ENCODE assay signal across 16 cellular contexts in genomic region chr10:33073641-33074410, GRCh38.
DNase-seq lines count a peak whose midpoint lies in the region; ATAC-seq and TF ChIP-seq lines count a peak whose summit lies in the region.
"Had no signal": no experiment of that assay in that cellular context is flagged by ENCODE, and none has a peak within 500 bp of the region (broad histone marks: within the 10 kb centered on the region; RNA-seq: fewer than 3 reads in every experiment).

No MANE protein-coding gene starts in this region.

- TF ChIP-seq CTCF in GM13977 (IDR thresholded peaks at IDR 0.05; ENCODE audit: extremely low read depth, insufficient read depth, missing control alignments) (peak; percentile 16), PC-3 (conservative IDR thresholded peaks at IDR 0.05; ENCODE audit: low read depth, low read length) (peak; percentile 39), heart left ventricle (IDR thresholded peaks at IDR 0.05) (peak in 2 of 12 donors; percentile 11 to 16), uterus (IDR thresholded peaks at IDR 0.05) (no peak)

- H3F3A ChIP-seq in PC-3 (ENCODE audit: low read length, unreplicated experiment), result no peaks in the 10 kb centered on the region

- CTCF ChIA-PET in PC-3 (lab: Charles Lee), result no interaction called here

- ATAC-seq in PC-3, result no peak
- peak in 1 of 4 donors; percentile 60 for ATAC-seq in heart left ventricle
- ATAC-seq: GM12878 had no signal

- no peaks in the 10 kb centered on the region for H3K79me2 ChIP-seq in PC-3 (ENCODE audit: low read length)

- in situ Hi-C loops in GM13977 (cut with MboI; ENCODE audit: low pct_unique_long_range_greater_than_20kb, low sequenced_read_pairs, unreplicated experiment), result no loop called here

- no peak overlapping the region for H3K4me2 ChIP-seq in PC-3 (ENCODE audit: low read length)

- intact Hi-C loops in PC-3 (cut with micrococcal nuclease) (no loop called here), heart left ventricle (cut with DNase I) (no loop called here), uterus (cut with DNase I; ENCODE audit: low total_unique reads) (no loop called here)

- no peak for DNase-seq in GM13977 (ENCODE audit: low spot score)
- no peak for DNase-seq in PC-3
- no peak for DNase-seq in heart left ventricle
- peak; percentile 29 for DNase-seq in uterus
- no peak for DNase-seq in activated gamma-delta T cell (lab: John Stamatoyannopoulos, UW)
- DNase-seq in activated CD4-positive, alpha-beta T cell treated with anti-CD3 and anti-CD28 coated beads for 4 hours, result no peak
- no peak for DNase-seq in activated CD4-positive, alpha-beta T cell treated with anti-CD3 and anti-CD28 coated beads for 1 hour
- DNase-seq: activated T-cell treated with anti-CD3 and anti-CD28 coated beads for 4 hours, cortex of kidney, gastrocnemius medialis, kidney glomerular epithelial cell, NCI-H1048, sigmoid colon, substantia nigra had no signal

- WGBS in heart left ventricle, 4 donors, result 69 to 77% (median 70%) methylated on average over 10 of the region's 10 CpGs

- no peaks in the 10 kb centered on the region for H3K36me3 ChIP-seq in PC-3 (ENCODE audit: low read depth, low read length)
- H3K36me3 ChIP-seq in heart left ventricle, result no peaks in the 10 kb centered on the region
- H3K36me3 ChIP-seq in uterus, result no peaks in the 10 kb centered on the region
- H3K36me3 ChIP-seq: gastrocnemius medialis, sigmoid colon had no signal

- TF ChIP-seq POLR2A in heart left ventricle (IDR thresholded peaks at IDR 0.05) (no peak), uterus (IDR thresholded peaks at IDR 0.05) (no peak)

- no peaks in the 10 kb centered on the region for H3K4me1 ChIP-seq in PC-3 (ENCODE audit: insufficient read depth, low read length)
- peaks cover 0 to 8% (median 0%) of the 10 kb centered on the region in 12 donors for H3K4me1 ChIP-seq in heart left ventricle
- no peaks in the 10 kb centered on the region for H3K4me1 ChIP-seq in uterus
- H3K4me1 ChIP-seq: sigmoid colon had no signal

- H3K9me2 ChIP-seq in PC-3 (replicated peaks; ENCODE audit: low read length), result no peaks in the 10 kb centered on the region

- BruUV-seq in PC-3 (replicated peaks; lab: Mats Ljungman, UMichigan), result no TSS peak

- POLR2A ChIA-PET in PC-3 (lab: Charles Lee; ENCODE audit: unreplicated experiment), result no interaction called here

- H3K27me3 ChIP-seq in PC-3 (ENCODE audit: low read length), result no peaks in the 10 kb centered on the region
- peaks cover 0 to 9% (median 0%) of the 10 kb centered on the region in 9 donors for H3K27me3 ChIP-seq in heart left ventricle
- H3K27me3 ChIP-seq in uterus, result no peaks in the 10 kb centered on the region
- H3K27me3 ChIP-seq: gastrocnemius medialis, sigmoid colon had no signal

- no peaks in the 10 kb centered on the region for H4K20me1 ChIP-seq in PC-3 (ENCODE audit: low read length)

- no peak overlapping the region for H3K9ac ChIP-seq in PC-3 (ENCODE audit: low read length)

- H3K27ac ChIP-seq in PC-3 (ENCODE audit: low read length) (no peak overlapping the region), heart left ventricle (peak overlapping the region in 8 of 12 donors; percentile 3 to 55 (median 40)), uterus (peak overlapping the region in 1 of 2 donors; percentile 14)
- H3K27ac ChIP-seq: HL-60, sigmoid colon had no signal

- H3K9me3 ChIP-seq in PC-3 (ENCODE audit: low read length) (no peaks in the 10 kb centered on the region), heart left ventricle (peaks cover 0 to 4% (median 0%) of the 10 kb centered on the region in 12 donors), uterus (no peaks in the 10 kb centered on the region)
- H3K9me3 ChIP-seq: gastrocnemius medialis, sigmoid colon had no signal

- H3K4me3 ChIP-seq in PC-3 (ENCODE audit: low read length), result no peak overlapping the region
- H3K4me3 ChIP-seq in heart left ventricle, result peak overlapping the region in 2 of 12 donors; percentile 4 to 12
- no peak overlapping the region for H3K4me3 ChIP-seq in uterus
- H3K4me3 ChIP-seq: gastrocnemius medialis, GM12878, sigmoid colon had no signal

- H2AFZ ChIP-seq in PC-3 (ENCODE audit: low read length), result no peak overlapping the region

Comparison
In these comparisons a context has a peak if more than half of its experiments do, and no peak if none do; other contexts are left out.
1. DNase-seq: peak in uterus (2 of 2); none in GM13977 (single experiment), PC-3 (single experiment), heart left ventricle (0 of 5), activated gamma-delta T cell (single experiment), activated CD4-positive, alpha-beta T cell treated with anti-CD3 and anti-CD28 coated beads for 4 hours (0 of 2) and activated CD4-positive, alpha-beta T cell treated with anti-CD3 and anti-CD28 coated beads for 1 hour (single experiment).
2. CTCF ChIP-seq: peak in GM13977 (single experiment) and PC-3 (single experiment); none in uterus (0 of 4).